In genomic region chr2:140502951-140503630, GRCh38 we compare ENCODE assay signal across 2 cellular contexts.
TF ChIP-seq lines count a peak whose summit lies in the region.

No MANE protein-coding gene starts in this region.

TF ChIP-seq in A549, 52 proteins besides CTCF, POLR2A, EP300 and RAD21 (continued from another document):
- TF ChIP-seq REST (IDR thresholded peaks at IDR 0.05) (no peak), PHF8 (IDR thresholded peaks at IDR 0.05; ENCODE audit: borderline replicate concordance, low read depth) (no peak), MAZ (IDR thresholded peaks at IDR 0.05; ENCODE audit: borderline replicate concordance, low read depth, low read length) (no peak), PBX3 (IDR thresholded peaks at IDR 0.05) (no peak), NFE2L2 (conservative IDR thresholded peaks at IDR 0.05; ENCODE audit: low read length) (no peak), HMGXB4 (CRISPR knock-in tag; IDR thresholded peaks at IDR 0.05; ENCODE audit: borderline replicate concordance) (no peak), TFCP2L1 (CRISPR knock-in tag; IDR thresholded peaks at IDR 0.05) (no peak), CHD2 (IDR thresholded peaks at IDR 0.05; ENCODE audit: low read length, partially characterized antibody) (no peak), USF2 (IDR thresholded peaks at IDR 0.05) (no peak), RCOR1 (IDR thresholded peaks at IDR 0.05; ENCODE audit: low read depth, low read length) (no peak)

TF ChIP-seq in SK-N-SH treated with all-trans-retinoic acid at 6 μM for 48 hours, 23 proteins besides CTCF, POLR2A, EP300 and RAD21 (continued from another document):
- TF ChIP-seq POU6F1 (CRISPR knock-in tag; IDR thresholded peaks at IDR 0.05; ENCODE audit: borderline replicate concordance, low read depth) (no peak), CREB5 (CRISPR knock-in tag; IDR thresholded peaks at IDR 0.05; ENCODE audit: low read depth) (no peak), PATZ1 (CRISPR knock-in tag; IDR thresholded peaks at IDR 0.05; ENCODE audit: borderline replicate concordance) (no peak), CSDC2 (CRISPR knock-in tag; IDR thresholded peaks at IDR 0.05) (no peak), ZNF8 (CRISPR knock-in tag; IDR thresholded peaks at IDR 0.05) (no peak), PPARA (CRISPR knock-in tag; IDR thresholded peaks at IDR 0.05; ENCODE audit: borderline replicate concordance) (no peak), ESRRG (CRISPR knock-in tag; IDR thresholded peaks at IDR 0.05) (no peak), RARB (CRISPR knock-in tag; IDR thresholded peaks at IDR 0.05) (no peak), ISL1 (CRISPR knock-in tag; IDR thresholded peaks at IDR 0.05) (no peak), OSR1 (CRISPR knock-in tag; IDR thresholded peaks at IDR 0.05) (no peak), ZC3H10 (CRISPR knock-in tag; IDR thresholded peaks at IDR 0.05) (no peak), TCF4 (CRISPR knock-in tag; IDR thresholded peaks at IDR 0.05; ENCODE audit: borderline replicate concordance) (no peak), ARNTL (CRISPR knock-in tag; IDR thresholded peaks at IDR 0.05; ENCODE audit: borderline replicate concordance, low read depth) (no peak), SNAI2 (CRISPR knock-in tag; IDR thresholded peaks at IDR 0.05) (no peak), ZNF565 (CRISPR knock-in tag; conservative IDR thresholded peaks at IDR 0.05; ENCODE audit: low read depth) (no peak)
